18 cellular contexts compared by ENCODE assay signal in the genomic region with DNA sequence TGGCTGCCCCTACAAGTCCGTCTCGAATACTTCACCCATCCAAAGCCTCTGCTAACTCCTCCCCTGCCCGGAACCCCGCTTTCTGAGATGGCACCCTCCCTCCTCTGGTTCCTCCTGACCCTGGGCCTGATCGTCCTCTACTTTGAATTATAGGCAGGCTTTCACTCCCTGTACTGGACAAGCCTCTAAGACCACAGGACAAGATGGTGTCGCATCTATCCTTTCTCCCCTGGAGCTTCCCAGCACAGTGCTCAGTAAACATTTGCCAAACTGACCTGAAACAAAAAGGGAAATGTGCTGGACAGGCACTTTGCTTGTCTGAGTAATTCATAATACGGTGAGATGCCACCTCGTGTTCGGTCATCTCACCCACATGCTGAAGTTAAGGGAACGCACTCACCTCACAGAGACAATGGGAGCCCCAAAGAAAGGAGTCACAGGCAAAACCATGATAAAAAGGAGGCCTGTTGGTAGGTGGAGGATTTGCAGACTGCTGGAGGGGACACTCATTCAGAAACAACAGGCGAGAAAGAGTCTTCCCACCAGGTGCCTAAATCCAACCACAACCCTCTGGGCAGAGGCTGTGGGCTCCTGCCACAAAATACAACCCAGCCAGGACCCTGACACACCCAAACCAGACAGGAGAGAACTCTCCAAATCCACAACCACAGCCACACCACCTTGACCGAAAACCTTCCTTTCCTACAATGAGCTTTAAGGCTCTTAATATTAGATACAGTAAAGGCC. TPM values are rescaled to one million over a fixed set of nuclear protein-coding genes. Genes with fewer than 3 reads are reported as not detected.
DNase-seq lines count a peak whose midpoint lies in the region; ATAC-seq lines count a peak whose summit lies in the region.
"Had no signal": no experiment of that assay in that cellular context is flagged by ENCODE, and none has a peak within 500 bp of the region (broad histone marks: within the 10 kb centered on the region; RNA-seq: fewer than 3 reads in every experiment).

No MANE protein-coding gene starts in this region.

- peaks cover 56% of the 10 kb centered on the region for H3K36me3 Mint-ChIP-seq in activated CD4-positive, alpha-beta memory T cell treated with anti-CD3 and anti-CD28 coated beads for 36 hours
- peaks cover 40% of the 10 kb centered on the region for H3K36me3 Mint-ChIP-seq in memory B cell

- no peaks in the 10 kb centered on the region for H3K27me3 Mint-ChIP-seq in activated CD4-positive, alpha-beta memory T cell treated with anti-CD3 and anti-CD28 coated beads for 36 hours
- no peaks in the 10 kb centered on the region for H3K27me3 Mint-ChIP-seq in memory B cell
- H3K27me3 Mint-ChIP-seq: activated naive CD4-positive, alpha-beta T cell treated with anti-CD3 and anti-CD28 coated beads, Interleukin-2, amount 50 U/mL, for 24 hours had no signal

- no peak overlapping the region for H3K4me3 Mint-ChIP-seq in activated CD4-positive, alpha-beta memory T cell treated with anti-CD3 and anti-CD28 coated beads for 36 hours
- no peak overlapping the region for H3K4me3 Mint-ChIP-seq in memory B cell
- H3K4me3 Mint-ChIP-seq: activated naive CD4-positive, alpha-beta T cell treated with anti-CD3 and anti-CD28 coated beads, Interleukin-2, amount 50 U/mL, for 24 hours had no signal

- CTCF ChIA-PET in activated CD4-positive, alpha-beta memory T cell treated with anti-CD3 and anti-CD28 coated beads for 36 hours (lab: Charles Lee) = interaction anchor here (0.6 to 2.3 kb wide), 3 partner anchors 18 to 113 kb away, joined by 3 to 16 read pairs (median 5); no protein-coding TSS in a partner anchor

- intact Hi-C loops in activated CD4-positive, alpha-beta memory T cell treated with anti-CD3 and anti-CD28 coated beads for 36 hours (cut with micrococcal nuclease) = loop anchor here (5.0 kb wide), 1 partner anchor 116 kb away; no protein-coding TSS in a partner anchor
- intact Hi-C loops in head of caudate nucleus (cut with DNase I) = no loop called here

- H3K27ac Mint-ChIP-seq in activated CD4-positive, alpha-beta memory T cell treated with anti-CD3 and anti-CD28 coated beads for 36 hours = peak overlapping the region; percentile 53
- H3K27ac Mint-ChIP-seq in memory B cell = peak overlapping the region; percentile 33

- peaks cover 47% of the 10 kb centered on the region for H3K4me1 Mint-ChIP-seq in activated CD4-positive, alpha-beta memory T cell treated with anti-CD3 and anti-CD28 coated beads for 36 hours (ENCODE audit: low read depth)
- H3K4me1 Mint-ChIP-seq in memory B cell = peaks cover 14% of the 10 kb centered on the region

- no peaks in the 10 kb centered on the region for H3K9me3 Mint-ChIP-seq in activated CD4-positive, alpha-beta memory T cell treated with anti-CD3 and anti-CD28 coated beads for 36 hours
- no peaks in the 10 kb centered on the region for H3K9me3 Mint-ChIP-seq in memory B cell
- H3K9me3 Mint-ChIP-seq: activated naive CD4-positive, alpha-beta T cell treated with anti-CD3 and anti-CD28 coated beads, Interleukin-2, amount 50 U/mL, for 24 hours had no signal

- peak overlapping the region; percentile 64 for H3K27ac ChIP-seq in temporal lobe (ENCODE audit: low read depth, low read length)
- H3K27ac ChIP-seq: left ventricle myocardium inferior, VCaP had no signal

- DNase-seq in stimulated activated CD4-positive, alpha-beta T cell treated with anti-CD3 and anti-CD28 coated beads, Interleukin-15, amount 100 ng/mL, for 24 hours = peak; percentile 16
- DNase-seq in stimulated activated CD4-positive, alpha-beta T cell treated with anti-CD3 and anti-CD28 coated beads, Interleukin-12 subunit alpha, Interleukin-12 subunit beta, amount 100 ng/mL, for 4 hours = no peak
- peak; percentile 31 for DNase-seq in activated CD4-positive, alpha-beta memory T cell treated with anti-CD3 and anti-CD28 coated beads for 36 hours
- DNase-seq in memory B cell (ENCODE audit: low spot score in 2 of 2) (no peak), NCI-H187 treated with DMSO at 0.1 percent for 48 hours (lab: John Stamatoyannopoulos, UW) (no peak), head of caudate nucleus (no peak), germinal center (ENCODE audit: low spot score) (no peak)
- DNase-seq: AML-193, HCEC 1CT, left ventricle myocardium inferior, NCI-H2081, NCI-H510A treated with DMSO at 0.1 percent for 48 hours, SW 1271, thyroid gland had no signal

- POLR2A ChIA-PET in activated CD4-positive, alpha-beta memory T cell treated with anti-CD3 and anti-CD28 coated beads for 36 hours (lab: Charles Lee) = interaction anchor here (1.5 kb wide), 1 partner anchor 11 kb away, joined by 3 read pairs; no protein-coding TSS in a partner anchor

- ATAC-seq in memory B cell (ENCODE audit: low read depth) = no peak
- ATAC-seq: esophagus mucosa had no signal

RNA-seq across cellular contexts. Expression of a gene that starts 28.2 kb away (rescaled TPM):
- total RNA-seq in activated CD4-positive, alpha-beta memory T cell treated with anti-CD3 and anti-CD28 coated beads for 36 hours = 1 to 10 TPM; 9.1 TPM
- 159 TPM for total RNA-seq in temporal lobe

RNA-seq across cellular contexts. Expression of a gene that starts 46.2 kb away (rescaled TPM):
- 10 to 100 TPM; 28.4 to 29.9 TPM for total RNA-seq in activated CD4-positive, alpha-beta memory T cell treated with anti-CD3 and anti-CD28 coated beads for 36 hours
- 10.3 TPM for total RNA-seq in temporal lobe

Comparison
In these comparisons a context has a peak if more than half of its experiments do, and no peak if none do; other contexts are left out.
1. DNase-seq: peak in stimulated activated CD4-positive, alpha-beta T cell treated with anti-CD3 and anti-CD28 coated beads, Interleukin-15, amount 100 ng/mL, for 24 hours (single experiment) and activated CD4-positive, alpha-beta memory T cell treated with anti-CD3 and anti-CD28 coated beads for 36 hours (single experiment); none in stimulated activated CD4-positive, alpha-beta T cell treated with anti-CD3 and anti-CD28 coated beads, Interleukin-12 subunit alpha, Interleukin-12 subunit beta, amount 100 ng/mL, for 4 hours (single experiment), memory B cell (0 of 2), NCI-H187 treated with DMSO at 0.1 percent for 48 hours (single experiment), head of caudate nucleus (0 of 42) and germinal center (single experiment).
2. RNA of a gene that starts 28.2 kb away (total RNA-seq): 159 TPM in temporal lobe (single experiment); 9.1 TPM in activated CD4-positive, alpha-beta memory T cell treated with anti-CD3 and anti-CD28 coated beads for 36 hours; every median in the first group is over 10 times any median in the second.